In the genomic region with DNA sequence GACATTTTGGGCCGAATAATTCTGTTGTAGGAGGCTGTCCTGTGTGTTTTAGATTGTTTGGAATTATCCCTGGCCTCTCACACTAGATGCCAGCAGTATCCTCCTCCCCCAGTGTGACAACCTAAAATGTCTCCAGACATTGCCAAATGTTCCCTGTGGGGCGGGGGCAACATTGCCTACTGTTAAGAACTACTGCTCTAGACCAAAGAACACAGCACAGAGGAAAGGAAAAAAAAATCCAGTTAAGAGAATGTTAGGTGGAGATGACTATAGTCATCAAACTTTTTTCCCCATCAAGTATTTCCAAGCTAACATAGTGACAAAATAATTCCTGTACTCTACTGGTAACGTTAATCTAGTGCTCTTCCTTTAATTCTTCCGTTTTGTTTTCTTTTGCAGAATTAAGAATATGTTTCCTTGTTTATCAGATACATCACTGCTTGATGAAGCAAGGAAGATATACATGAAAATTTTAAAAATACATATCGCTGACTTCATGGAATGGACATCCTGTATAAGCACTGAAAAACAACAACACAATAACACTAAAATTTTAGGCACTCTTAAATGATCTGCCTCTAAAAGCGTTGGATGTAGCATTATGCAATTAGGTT, we compare ENCODE assay signal across 8 cellular contexts. TPM values are rescaled to one million over a fixed set of nuclear protein-coding genes. Genes with fewer than 3 reads are reported as not detected.
DNase-seq lines count a peak whose midpoint lies in the region; ATAC-seq and TF ChIP-seq lines count a peak whose summit lies in the region.

No MANE protein-coding gene starts in this region.

- DNase-seq in right cardiac atrium (no peak), left cardiac atrium (no peak), WERI-Rb-1 (no peak), hepatocyte (ENCODE audit: low spot score) (no peak), medulla oblongata (ENCODE audit: extremely low spot score) (no peak), NCI-H2196 treated with DMSO at 0.1 percent for 48 hours (lab: John Stamatoyannopoulos, UW; ENCODE audit: unreplicated experiment) (no peak), GM10266 (ENCODE audit: extremely low spot score) (no peak)

- H3K36me3 ChIP-seq in WERI-Rb-1 (peaks cover 52% of the 10 kb centered on the region), hepatocyte (replicated peaks; ENCODE audit: insufficient read depth, low read depth) (no peaks in the 10 kb centered on the region), urinary bladder (ENCODE audit: insufficient read depth) (no peaks in the 10 kb centered on the region)

- intact Hi-C loops in right cardiac atrium (cut with DNase I) = loop anchor here in 1 of 4 donors (10.0 kb wide), 1 partner anchor 64 kb away; a partner anchor contains a TSS
- intact Hi-C loops in left cardiac atrium (cut with DNase I) = loop anchor here in 1 of 2 donors (10.0 kb wide), 1 partner anchor 64 kb away; a partner anchor contains a TSS

- no peaks in the 10 kb centered on the region for H3K9me2 ChIP-seq in hepatocyte (replicated peaks; ENCODE audit: insufficient read depth)

- H3K4me3 ChIP-seq in right cardiac atrium (ENCODE audit: low read length) (peak overlapping the region; percentile 21), WERI-Rb-1 (ENCODE audit: low read depth, low read length) (peak overlapping the region; percentile 88), hepatocyte (peak overlapping the region; percentile 5), urinary bladder (ENCODE audit: low read depth, low read length) (no peak overlapping the region)

- H4K20me1 ChIP-seq in hepatocyte (ENCODE audit: insufficient read depth, poor library complexity, severe bottlenecking) = peaks cover 30% of the 10 kb centered on the region

- H3K4me1 ChIP-seq in right cardiac atrium (ENCODE audit: control insufficient read depth, insufficient read depth, low read length) (no peaks in the 10 kb centered on the region), hepatocyte (ENCODE audit: insufficient read depth) (peaks cover 36% of the 10 kb centered on the region), urinary bladder (ENCODE audit: insufficient read depth) (no peaks in the 10 kb centered on the region)

- 45% methylated on average over 6 of the region's 6 CpGs for WGBS in right cardiac atrium
- WGBS in hepatocyte (ENCODE audit: low lambda C conversion rate, missing lambda C conversion rate) = 84% methylated on average over 6 of the region's 6 CpGs
- WGBS in urinary bladder = 60% methylated on average over 6 of the region's 6 CpGs

- ATAC-seq in right cardiac atrium = no peak
- ATAC-seq in left cardiac atrium = no peak

- peaks cover 58% of the 10 kb centered on the region for H3K79me2 ChIP-seq in hepatocyte

- no peak for TF ChIP-seq CTCF in WERI-Rb-1 (IDR thresholded peaks at IDR 0.05; ENCODE audit: low read depth, low read length)
- TF ChIP-seq CTCF in hepatocyte (IDR thresholded peaks at IDR 0.05; ENCODE audit: poor library complexity) = no peak
- TF ChIP-seq CTCF in GM10266 (IDR thresholded peaks at IDR 0.05; ENCODE audit: control insufficient read depth, insufficient read depth, low read depth, missing control alignments) = no peak

- H3K4me2 ChIP-seq in hepatocyte = peak overlapping the region; percentile 94

- H2AFZ ChIP-seq in hepatocyte = no peak overlapping the region

- H3K27me3 ChIP-seq in right cardiac atrium (ENCODE audit: control insufficient read depth, insufficient read depth) (no peaks in the 10 kb centered on the region), WERI-Rb-1 (ENCODE audit: insufficient read depth, low read depth, severe bottlenecking) (no peaks in the 10 kb centered on the region), hepatocyte (no peaks in the 10 kb centered on the region)

- H3K9me3 ChIP-seq in right cardiac atrium (ENCODE audit: control insufficient read depth, low read length) (no peaks in the 10 kb centered on the region), WERI-Rb-1 (ENCODE audit: severe bottlenecking) (no peaks in the 10 kb centered on the region), hepatocyte (ENCODE audit: low read depth) (no peaks in the 10 kb centered on the region)

- H3K27ac ChIP-seq in right cardiac atrium (ENCODE audit: low read length) (peak overlapping the region; percentile 46), WERI-Rb-1 (peak overlapping the region; percentile 100), hepatocyte (peak overlapping the region; percentile 99), urinary bladder (ENCODE audit: low read depth) (peak overlapping the region; percentile 16)

RNA-seq across cellular contexts. Expression of a gene that starts 3.6 kb away (rescaled TPM):
- total RNA-seq in right cardiac atrium (10 to 100 TPM; 28.9 to 48.0 (median 46.5) TPM), left cardiac atrium (10 to 100 TPM; 23.7 to 42.4 TPM), hepatocyte (44.8 and 46.0 TPM in 2 replicates), urinary bladder (73.6 TPM)
- polyA plus RNA-seq in right cardiac atrium (35.2 TPM), hepatocyte (4.2 and 7.0 TPM in 2 replicates), urinary bladder (52.1 TPM)

RNA-seq across cellular contexts. Expression of a gene that starts 24.8 kb away (rescaled TPM):
- total RNA-seq in right cardiac atrium (under 1 TPM in 1 of 4 donors, not detected in 3; 0.17 TPM), left cardiac atrium (not detected), hepatocyte (0.16 and 0.50 TPM in 2 replicates), urinary bladder (1.1 TPM)
- polyA plus RNA-seq in right cardiac atrium (0.05 TPM), hepatocyte (0.44 and 0.74 TPM in 2 replicates), urinary bladder (0.13 TPM)

Comparison
In these comparisons a context has a peak if more than half of its experiments do, and no peak if none do; other contexts are left out.
1. H3K27ac ChIP-seq: peak in every context shown above with its lines; median percentile 100 in WERI-Rb-1; 99 in hepatocyte; 46 in right cardiac atrium; 16 in urinary bladder.